Comparison of ENCODE assay signal across 17 cellular contexts in genomic region chr10:11406746-11407145, GRCh38.
DNase-seq lines count a peak whose midpoint lies in the region; ATAC-seq, FAIRE-seq and TF ChIP-seq lines count a peak whose summit lies in the region.
"Had no signal": no experiment of that assay in that cellular context is flagged by ENCODE, and none has a peak within 500 bp of the region (broad histone marks: within the 10 kb centered on the region; RNA-seq: fewer than 3 reads in every experiment).

No MANE protein-coding gene starts in this region.

- peak overlapping the region; percentile 47 for H3K27ac Mint-ChIP-seq in activated T-cell treated with anti-CD3 and anti-CD28 coated beads, Interleukin-2, amount 50 U/mL, for 72 hours
- H3K27ac Mint-ChIP-seq in activated T-cell treated with anti-CD3 and anti-CD28 coated beads, Interleukin-2, amount 50 U/mL, for 24 hours, result no peak overlapping the region
- H3K27ac Mint-ChIP-seq in CD4-positive, alpha-beta T cell, result peak overlapping the region; percentile 67
- H3K27ac Mint-ChIP-seq in naive B cell, result no peak overlapping the region

- FAIRE-seq in bronchial epithelial cell (lab: Jason Lieb, UNC), result peak; percentile 23
- FAIRE-seq: GM19239, HTR-8/SVneo had no signal

- H3K4me3 Mint-ChIP-seq in activated T-cell treated with anti-CD3 and anti-CD28 coated beads, Interleukin-2, amount 50 U/mL, for 72 hours, result no peak overlapping the region
- no peak overlapping the region for H3K4me3 Mint-ChIP-seq in activated T-cell treated with anti-CD3 and anti-CD28 coated beads, Interleukin-2, amount 50 U/mL, for 24 hours
- H3K4me3 Mint-ChIP-seq in CD4-positive, alpha-beta T cell, result no peak overlapping the region
- H3K4me3 Mint-ChIP-seq in naive B cell, result peak overlapping the region in 5 of 8 donors; percentile 5 to 53 (median 31)
- H3K4me3 Mint-ChIP-seq: H9 had no signal

- no peaks in the 10 kb centered on the region for H3K27me3 ChIP-seq in CD4-positive, alpha-beta T cell (ENCODE audit: control insufficient read depth, insufficient read depth, low read length)
- H3K27me3 ChIP-seq in bronchial epithelial cell (ENCODE audit: control insufficient read depth, insufficient read depth, low read length), result no peaks in the 10 kb centered on the region

- POLR2A ChIA-PET in CD4-positive, alpha-beta T cell (lab: Charles Lee), result no interaction called here

- H3K27me3 Mint-ChIP-seq in activated T-cell treated with anti-CD3 and anti-CD28 coated beads, Interleukin-2, amount 50 U/mL, for 72 hours (ENCODE audit: low read depth), result no peaks in the 10 kb centered on the region
- no peaks in the 10 kb centered on the region for H3K27me3 Mint-ChIP-seq in activated T-cell treated with anti-CD3 and anti-CD28 coated beads, Interleukin-2, amount 50 U/mL, for 24 hours
- no peaks in the 10 kb centered on the region for H3K27me3 Mint-ChIP-seq in CD4-positive, alpha-beta T cell
- H3K27me3 Mint-ChIP-seq in naive B cell, result no peaks in the 10 kb centered on the region

- CTCF ChIA-PET in CD4-positive, alpha-beta T cell (lab: Charles Lee), result no interaction called here

- peaks cover 40% of the 10 kb centered on the region for H3K4me1 Mint-ChIP-seq in activated T-cell treated with anti-CD3 and anti-CD28 coated beads, Interleukin-2, amount 50 U/mL, for 72 hours (ENCODE audit: low read depth)
- H3K4me1 Mint-ChIP-seq in activated T-cell treated with anti-CD3 and anti-CD28 coated beads, Interleukin-2, amount 50 U/mL, for 24 hours (ENCODE audit: low read depth), result peaks cover 51% of the 10 kb centered on the region
- H3K4me1 Mint-ChIP-seq in CD4-positive, alpha-beta T cell (ENCODE audit: low read depth), result peaks cover 62% of the 10 kb centered on the region
- peaks cover 45 to 67% (median 60%) of the 10 kb centered on the region in 3 donors for H3K4me1 Mint-ChIP-seq in naive B cell

- no peaks in the 10 kb centered on the region for H3K9me3 ChIP-seq in CD4-positive, alpha-beta T cell (ENCODE audit: control insufficient read depth, low read length)

- H3K36me3 ChIP-seq in bronchial epithelial cell (ENCODE audit: control insufficient read depth, insufficient read depth, low read length), result no peaks in the 10 kb centered on the region

- ATAC-seq in activated T-cell treated with anti-CD3 and anti-CD28 coated beads, Interleukin-2, amount 50 U/mL, for 72 hours (replicated peaks in 1 of 2), result no peak
- no peak for ATAC-seq in CD4-positive, alpha-beta T cell (ENCODE audit: poor library complexity)
- no peak for ATAC-seq in naive B cell (ENCODE audit: low read depth in 2 of 2)

- TF ChIP-seq CTCF in CD4-positive, alpha-beta T cell (IDR thresholded peaks at IDR 0.05), result no peak
- TF ChIP-seq CTCF in bronchial epithelial cell (IDR thresholded peaks at IDR 0.05; ENCODE audit: insufficient read depth, low read length, severe bottlenecking), result no peak

- no peak for DNase-seq in activated T-cell treated with anti-CD3 and anti-CD28 coated beads, Interleukin-2, amount 50 U/mL, for 72 hours
- no peak for DNase-seq in activated T-cell treated with anti-CD3 and anti-CD28 coated beads, Interleukin-2, amount 50 U/mL, for 24 hours
- no peak for DNase-seq in CD4-positive, alpha-beta T cell
- DNase-seq in bronchial epithelial cell (ENCODE audit: low read depth), result no peak
- DNase-seq in naive B cell, result no peak
- DNase-seq in NCI-H187 treated with DMSO at 0.1 percent for 48 hours (lab: John Stamatoyannopoulos, UW), result no peak
- DNase-seq in activated CD4-positive, CD25-positive, alpha-beta regulatory T cell treated with anti-CD3 and anti-CD28 coated beads, Interleukin-2, amount 50 U/mL, for 72 hours, result no peak
- DNase-seq in HUDEP-2 (lab: John Stamatoyannopoulos, UW; ENCODE audit: unreplicated experiment in 76 of 76), result no peak
- DNase-seq: 8988T, AML-193, C1 segment of cervical spinal cord, DMS53, GF-D8, GOT3, H9 had no signal

- no peak overlapping the region for H3K27ac ChIP-seq in CD4-positive, alpha-beta T cell (ENCODE audit: low read depth, low read length)

- H3K4me3 ChIP-seq in bronchial epithelial cell (ENCODE audit: low read depth, low read length), result no peak overlapping the region

- intact Hi-C loops in CD4-positive, alpha-beta T cell (cut with DNase I, micrococcal nuclease), result loop anchor here in 1 of 2 experiments (5.0 kb wide), 1 partner anchor 74 kb away; no protein-coding TSS in a partner anchor

- peaks cover 6% of the 10 kb centered on the region in 2 donors for H3K36me3 Mint-ChIP-seq in activated T-cell treated with anti-CD3 and anti-CD28 coated beads, Interleukin-2, amount 50 U/mL, for 72 hours (ENCODE audit: insufficient read depth in 2 of 2)
- H3K36me3 Mint-ChIP-seq in activated T-cell treated with anti-CD3 and anti-CD28 coated beads, Interleukin-2, amount 50 U/mL, for 24 hours (ENCODE audit: low read depth), result no peaks in the 10 kb centered on the region
- H3K36me3 Mint-ChIP-seq in CD4-positive, alpha-beta T cell (ENCODE audit: low read depth), result peaks cover 4% of the 10 kb centered on the region
- no peaks in the 10 kb centered on the region for H3K36me3 Mint-ChIP-seq in naive B cell

- peaks cover 8 to 14% of the 10 kb centered on the region in 2 donors for H3K9me3 Mint-ChIP-seq in activated T-cell treated with anti-CD3 and anti-CD28 coated beads, Interleukin-2, amount 50 U/mL, for 72 hours
- H3K9me3 Mint-ChIP-seq in activated T-cell treated with anti-CD3 and anti-CD28 coated beads, Interleukin-2, amount 50 U/mL, for 24 hours, result peaks cover 2% of the 10 kb centered on the region
- H3K9me3 Mint-ChIP-seq in CD4-positive, alpha-beta T cell, result peaks cover 5% of the 10 kb centered on the region
- H3K9me3 Mint-ChIP-seq in naive B cell, result peaks cover 0 to 20% (median 8%) of the 10 kb centered on the region in 7 donors

Comparison
In these comparisons a context has a peak if more than half of its experiments do, and no peak if none do; other contexts are left out.
1. H3K27ac Mint-ChIP-seq: peak in activated T-cell treated with anti-CD3 and anti-CD28 coated beads, Interleukin-2, amount 50 U/mL, for 72 hours (single experiment) and CD4-positive, alpha-beta T cell (single experiment); none in activated T-cell treated with anti-CD3 and anti-CD28 coated beads, Interleukin-2, amount 50 U/mL, for 24 hours (single experiment) and naive B cell (0 of 6).
2. H3K4me3 Mint-ChIP-seq: peak in naive B cell (5 of 8); none in activated T-cell treated with anti-CD3 and anti-CD28 coated beads, Interleukin-2, amount 50 U/mL, for 72 hours (0 of 2), activated T-cell treated with anti-CD3 and anti-CD28 coated beads, Interleukin-2, amount 50 U/mL, for 24 hours (single experiment) and CD4-positive, alpha-beta T cell (single experiment).